Comparison of ENCODE assay signal across 8 cellular contexts in genomic region chr11:66720223-66720898, GRCh38. TPM values are rescaled to one million over a fixed set of nuclear protein-coding genes. Genes with fewer than 3 reads are reported as not detected.
DNase-seq lines count a peak whose midpoint lies in the region; ATAC-seq and TF ChIP-seq lines count a peak whose summit lies in the region.

No MANE protein-coding gene starts in this region.

- no peaks in the 10 kb centered on the region for H3F3A ChIP-seq in smooth muscle cell (ENCODE audit: low read depth)

- H3K27me3 Mint-ChIP-seq in activated CD4-positive, alpha-beta memory T cell treated with anti-CD3 and anti-CD28 coated beads, Interleukin-2, amount 10 ng/mL, durations not matched to agents 7 days and 5 days, result peaks cover 22% of the 10 kb centered on the region
- peaks cover 11% of the 10 kb centered on the region for H3K27me3 Mint-ChIP-seq in glutamatergic neuron (ENCODE audit: unreplicated experiment)

- H4K20me1 ChIP-seq in smooth muscle cell (ENCODE audit: low read depth), result no peaks in the 10 kb centered on the region

- no peak for TF ChIP-seq CTCF in glutamatergic neuron (IDR thresholded peaks at IDR 0.05; ENCODE audit: partially characterized antibody, unreplicated experiment)
- TF ChIP-seq CTCF in smooth muscle cell (IDR thresholded peaks at IDR 0.05; ENCODE audit: borderline replicate concordance, insufficient read depth, poor library complexity, severe bottlenecking), result no peak
- no peak for TF ChIP-seq CTCF in GM20000 (IDR thresholded peaks at IDR 0.05; ENCODE audit: extremely low read depth, missing control alignments)

- ATAC-seq in GM19035 (IDR thresholded peaks at IDR 0.05; ENCODE audit: unreplicated experiment) (no peak), HG03095 (IDR thresholded peaks at IDR 0.05; ENCODE audit: unreplicated experiment) (no peak)

- CTCF ChIA-PET in activated CD4-positive, alpha-beta memory T cell treated with anti-CD3 and anti-CD28 coated beads, Interleukin-2, amount 10 ng/mL, durations not matched to agents 7 days and 5 days (lab: Charles Lee), result no interaction called here

- H3K27me3 ChIP-seq in smooth muscle cell (ENCODE audit: low read depth), result no peaks in the 10 kb centered on the region

- POLR2A ChIA-PET in activated CD4-positive, alpha-beta memory T cell treated with anti-CD3 and anti-CD28 coated beads, Interleukin-2, amount 10 ng/mL, durations not matched to agents 7 days and 5 days (lab: Charles Lee), result no interaction called here

- H3K4me3 ChIP-seq in smooth muscle cell, result no peak overlapping the region

- H3K9me3 ChIP-seq in smooth muscle cell (replicated peaks; ENCODE audit: low read depth), result no peaks in the 10 kb centered on the region

- H3K4me3 Mint-ChIP-seq in activated CD4-positive, alpha-beta memory T cell treated with anti-CD3 and anti-CD28 coated beads, Interleukin-2, amount 10 ng/mL, durations not matched to agents 7 days and 5 days, result peak overlapping the region; percentile 37
- H3K4me3 Mint-ChIP-seq in glutamatergic neuron (ENCODE audit: unreplicated experiment), result peak overlapping the region; percentile 52

- DNase-seq in DMS53 treated with DMSO at 0.1 percent for 48 hours (lab: John Stamatoyannopoulos, UW; ENCODE audit: unreplicated experiment) (peak; percentile 98), NCI-H1417 treated with DMSO at 0.1 percent for 48 hours (lab: John Stamatoyannopoulos, UW) (peak; percentile 92), glutamatergic neuron (no peak), smooth muscle cell (lab: John Stamatoyannopoulos, UW; ENCODE audit: unreplicated experiment) (no peak), GM20000 (ENCODE audit: low spot score) (no peak)
- peak; percentile 76 for DNase-seq in activated CD4-positive, alpha-beta memory T cell treated with anti-CD3 and anti-CD28 coated beads, Interleukin-2, amount 10 ng/mL, durations not matched to agents 7 days and 5 days

- H3K4me2 ChIP-seq in smooth muscle cell, result no peak overlapping the region

- H2AFZ ChIP-seq in smooth muscle cell (ENCODE audit: low read depth), result no peak overlapping the region

- H3K79me2 ChIP-seq in smooth muscle cell (ENCODE audit: low read depth), result no peaks in the 10 kb centered on the region

- H3K9ac ChIP-seq in smooth muscle cell (ENCODE audit: low read depth), result no peak overlapping the region

- WGBS in smooth muscle cell (ENCODE audit: low lambda C conversion rate), result 51% methylated on average over 15 of the region's 15 CpGs

- no peaks in the 10 kb centered on the region for H3K36me3 Mint-ChIP-seq in activated CD4-positive, alpha-beta memory T cell treated with anti-CD3 and anti-CD28 coated beads, Interleukin-2, amount 10 ng/mL, durations not matched to agents 7 days and 5 days (ENCODE audit: low read depth)
- no peaks in the 10 kb centered on the region for H3K36me3 Mint-ChIP-seq in glutamatergic neuron (ENCODE audit: unreplicated experiment)

- peaks cover 17% of the 10 kb centered on the region for H3K4me1 Mint-ChIP-seq in activated CD4-positive, alpha-beta memory T cell treated with anti-CD3 and anti-CD28 coated beads, Interleukin-2, amount 10 ng/mL, durations not matched to agents 7 days and 5 days
- peaks cover 36% of the 10 kb centered on the region for H3K4me1 Mint-ChIP-seq in glutamatergic neuron (ENCODE audit: low read depth, unreplicated experiment)

- H3K9me3 Mint-ChIP-seq in activated CD4-positive, alpha-beta memory T cell treated with anti-CD3 and anti-CD28 coated beads, Interleukin-2, amount 10 ng/mL, durations not matched to agents 7 days and 5 days, result no peaks in the 10 kb centered on the region
- H3K9me3 Mint-ChIP-seq in glutamatergic neuron (ENCODE audit: unreplicated experiment), result peaks cover 12% of the 10 kb centered on the region

- H3K36me3 ChIP-seq in smooth muscle cell (ENCODE audit: low read depth), result no peaks in the 10 kb centered on the region

- H3K27ac Mint-ChIP-seq in activated CD4-positive, alpha-beta memory T cell treated with anti-CD3 and anti-CD28 coated beads, Interleukin-2, amount 10 ng/mL, durations not matched to agents 7 days and 5 days, result peak overlapping the region; percentile 71
- H3K27ac Mint-ChIP-seq in glutamatergic neuron (ENCODE audit: unreplicated experiment), result peak overlapping the region; percentile 48

- H3K27ac ChIP-seq in smooth muscle cell (ENCODE audit: low read depth), result peak overlapping the region; percentile 76

- peaks cover 10% of the 10 kb centered on the region for H3K4me1 ChIP-seq in smooth muscle cell (ENCODE audit: low read depth)

RNA-seq across cellular contexts. Expression of gene SPTBN2, which starts 8.7 kb away (rescaled TPM):
- under 1 TPM; 0.18 to 0.25 TPM for total RNA-seq in activated CD4-positive, alpha-beta memory T cell treated with anti-CD3 and anti-CD28 coated beads, Interleukin-2, amount 10 ng/mL, durations not matched to agents 7 days and 5 days
- total RNA-seq in glutamatergic neuron (ENCODE audit: unreplicated experiment), result 371 TPM
- total RNA-seq in smooth muscle cell, result 15.6 and 20.9 TPM in 2 replicates
- polyA plus RNA-seq in smooth muscle cell, result 15.7 and 18.3 TPM in 2 replicates

RNA-seq across cellular contexts. Expression of gene RBM4B, which starts 42.7 kb away (rescaled TPM):
- 10 to 100 TPM; 19.6 to 20.1 TPM for total RNA-seq in activated CD4-positive, alpha-beta memory T cell treated with anti-CD3 and anti-CD28 coated beads, Interleukin-2, amount 10 ng/mL, durations not matched to agents 7 days and 5 days
- total RNA-seq in glutamatergic neuron (ENCODE audit: unreplicated experiment) (61.2 TPM), smooth muscle cell (17.0 and 17.6 TPM in 2 replicates)
- 17.8 and 23.7 TPM in 2 replicates for polyA plus RNA-seq in smooth muscle cell

Comparison
In these comparisons a context has a peak if more than half of its experiments do, and no peak if none do; other contexts are left out.
1. DNase-seq: peak in DMS53 treated with DMSO at 0.1 percent for 48 hours (single experiment), NCI-H1417 treated with DMSO at 0.1 percent for 48 hours (single experiment) and activated CD4-positive, alpha-beta memory T cell treated with anti-CD3 and anti-CD28 coated beads, Interleukin-2, amount 10 ng/mL, durations not matched to agents 7 days and 5 days (single experiment); none in glutamatergic neuron (single experiment), smooth muscle cell (single experiment) and GM20000 (single experiment).
2. RNA of gene SPTBN2, which starts 8.7 kb away (total RNA-seq): 371 TPM in glutamatergic neuron (single experiment) and 15.6 to 20.9 TPM in smooth muscle cell; 0.18 to 0.25 TPM in activated CD4-positive, alpha-beta memory T cell treated with anti-CD3 and anti-CD28 coated beads, Interleukin-2, amount 10 ng/mL, durations not matched to agents 7 days and 5 days; every median in the first group is over 10 times any median in the second.